In genomic region chr7:3075441-3075840, GRCh38 we compare ENCODE assay signal across 20 cellular contexts. TPM values are rescaled to one million over a fixed set of nuclear protein-coding genes. Genes with fewer than 3 reads are reported as not detected.
DNase-seq lines count a peak whose midpoint lies in the region; ATAC-seq lines count a peak whose summit lies in the region.
"Had no signal": no experiment of that assay in that cellular context is flagged by ENCODE, and none has a peak within 500 bp of the region (broad histone marks: within the 10 kb centered on the region; RNA-seq: fewer than 3 reads in every experiment).

No MANE protein-coding gene starts in this region.

- CTCF ChIA-PET in CD8-positive, alpha-beta memory T cell (lab: Charles Lee), result interaction anchor here (1.9 kb wide), 1 partner anchor 9 kb away, joined by 6 read pairs; no protein-coding TSS in a partner anchor
- CTCF ChIA-PET in CD4-positive, alpha-beta memory T cell (lab: Charles Lee; ENCODE audit: partially characterized antibody), result interaction anchor here (1.8 to 3.2 kb wide), 2 partner anchors 8 to 10 kb away, joined by 7 to 17 read pairs; no protein-coding TSS in a partner anchor

- H3K36me3 Mint-ChIP-seq in CD8-positive, alpha-beta memory T cell, result peaks cover 0 to 16% (median 3%) of the 10 kb centered on the region in 3 donors
- H3K36me3 Mint-ChIP-seq in CD4-positive, alpha-beta memory T cell, result peaks cover 0 to 4% of the 10 kb centered on the region in 2 donors
- H3K36me3 Mint-ChIP-seq: CD14-positive monocyte had no signal

- H3K4me3 ChIP-seq in CD8-positive, alpha-beta memory T cell (ENCODE audit: low read length), result no peak overlapping the region
- no peak overlapping the region for H3K4me3 ChIP-seq in CD4-positive, alpha-beta memory T cell (ENCODE audit: low read length in 2 of 2)
- H3K4me3 ChIP-seq: BLaER1, GM12878 had no signal

- H3K27me3 ChIP-seq in CD8-positive, alpha-beta memory T cell (ENCODE audit: insufficient read depth, low read length, poor library complexity, severe bottlenecking), result no peaks in the 10 kb centered on the region
- no peaks in the 10 kb centered on the region for H3K27me3 ChIP-seq in CD4-positive, alpha-beta memory T cell (ENCODE audit: insufficient read depth, low read length)
- H3K27me3 ChIP-seq: BLaER1 had no signal

- no peak overlapping the region for H3K27ac ChIP-seq in CD8-positive, alpha-beta memory T cell (ENCODE audit: low read depth, low read length)
- no peak overlapping the region for H3K27ac ChIP-seq in CD4-positive, alpha-beta memory T cell (ENCODE audit: low read depth, low read length)
- H3K27ac ChIP-seq: BLaER1 had no signal

- no peak overlapping the region for H3K27ac Mint-ChIP-seq in CD8-positive, alpha-beta memory T cell
- no peak overlapping the region for H3K27ac Mint-ChIP-seq in CD4-positive, alpha-beta memory T cell
- H3K27ac Mint-ChIP-seq: CD14-positive monocyte; CD8-positive, alpha-beta T cell; H9 had no signal

- intact Hi-C loops in CD4-positive, alpha-beta memory T cell (cut with micrococcal nuclease), result no loop called here

- H3K4me1 ChIP-seq in CD8-positive, alpha-beta memory T cell (ENCODE audit: insufficient read depth, low read length), result no peaks in the 10 kb centered on the region
- no peaks in the 10 kb centered on the region for H3K4me1 ChIP-seq in CD4-positive, alpha-beta memory T cell (ENCODE audit: insufficient read depth, low read length)

- DNase-seq in NOMO-1 (lab: John Stamatoyannopoulos, UW; ENCODE audit: unreplicated experiment in 2 of 2) (peak; percentile 8 to 62), NOMO-1 treated with dmso at 0.1 percent for 144 hours (lab: John Stamatoyannopoulos, UW; ENCODE audit: unreplicated experiment) (no peak), amniotic epithelial cell (ENCODE audit: low read depth) (peak; percentile 79), iris pigment epithelial cell (ENCODE audit: low read depth) (peak; percentile 37)
- no peak for DNase-seq in CD8-positive, alpha-beta memory T cell
- no peak for DNase-seq in CD4-positive, alpha-beta memory T cell
- DNase-seq: 8988T; CD8-positive, alpha-beta T cell; COR-L47; DMS 273 treated with DMSO at 0.1 percent for 48 hours; DMS53; DND-41; EL; H9 had no signal

- ATAC-seq in HG03139 (IDR thresholded peaks at IDR 0.05; ENCODE audit: unreplicated experiment), result no peak
- ATAC-seq: CD8-positive, alpha-beta T cell; GM12878 had no signal

- no peak overlapping the region for H3K4me3 Mint-ChIP-seq in CD8-positive, alpha-beta memory T cell
- no peak overlapping the region for H3K4me3 Mint-ChIP-seq in CD4-positive, alpha-beta memory T cell
- H3K4me3 Mint-ChIP-seq: CD14-positive monocyte; CD8-positive, alpha-beta T cell; H9 had no signal

- no peaks in the 10 kb centered on the region for H3K9me3 ChIP-seq in CD8-positive, alpha-beta memory T cell (ENCODE audit: low read length)
- no peaks in the 10 kb centered on the region for H3K9me3 ChIP-seq in CD4-positive, alpha-beta memory T cell (ENCODE audit: control insufficient read depth in 1 of 2, low read length in 2 of 2)

- POLR2A ChIA-PET in CD8-positive, alpha-beta memory T cell (lab: Charles Lee), result no interaction called here
- POLR2A ChIA-PET in CD4-positive, alpha-beta memory T cell (lab: Charles Lee; ENCODE audit: partially characterized antibody), result no interaction called here

- H3K27me3 Mint-ChIP-seq in CD8-positive, alpha-beta memory T cell, result peaks cover 0 to 3% of the 10 kb centered on the region in 2 donors
- H3K27me3 Mint-ChIP-seq in CD4-positive, alpha-beta memory T cell, result peaks cover 0 to 1% of the 10 kb centered on the region in 2 donors

- peaks cover 15 to 20% (median 17%) of the 10 kb centered on the region in 3 donors for H3K4me1 Mint-ChIP-seq in CD8-positive, alpha-beta memory T cell
- peaks cover 0 to 12% (median 9%) of the 10 kb centered on the region in 4 donors for H3K4me1 Mint-ChIP-seq in CD4-positive, alpha-beta memory T cell
- H3K4me1 Mint-ChIP-seq: CD14-positive monocyte had no signal

- H3K36me3 ChIP-seq in CD8-positive, alpha-beta memory T cell (ENCODE audit: insufficient read depth, low read length), result no peaks in the 10 kb centered on the region
- H3K36me3 ChIP-seq in CD4-positive, alpha-beta memory T cell (ENCODE audit: insufficient read depth, low read length), result no peaks in the 10 kb centered on the region
- H3K36me3 ChIP-seq: BLaER1 had no signal

- peaks cover 0 to 7% (median 5%) of the 10 kb centered on the region in 5 donors for H3K9me3 Mint-ChIP-seq in CD8-positive, alpha-beta memory T cell
- H3K9me3 Mint-ChIP-seq in CD4-positive, alpha-beta memory T cell, result peaks cover 0 to 26% (median 9%) of the 10 kb centered on the region in 8 donors

RNA-seq across cellular contexts. Expression of gene CARD11, which starts 31.8 kb away (rescaled TPM):
- total RNA-seq in CD8-positive, alpha-beta memory T cell, result 10 to 100 TPM; 68.4 to 72.1 TPM
- 40.9 TPM for polyA plus RNA-seq in CD8-positive, alpha-beta memory T cell
- total RNA-seq in CD4-positive, alpha-beta memory T cell, result 100 to 1,000 TPM; 131 to 136 TPM
- 10 to 100 TPM in 1 of 2 donors, 1 to 10 TPM in 1; 4.9 to 39.6 TPM for polyA plus RNA-seq in CD4-positive, alpha-beta memory T cell
- total RNA-seq: G401, HT-29 had no signal

Comparison
In these comparisons a context has a peak if more than half of its experiments do, and no peak if none do; other contexts are left out.
1. DNase-seq: peak in NOMO-1 (2 of 2), amniotic epithelial cell (single experiment) and iris pigment epithelial cell (single experiment); none in NOMO-1 treated with dmso at 0.1 percent for 144 hours (single experiment), CD8-positive, alpha-beta memory T cell (0 of 5) and CD4-positive, alpha-beta memory T cell (0 of 5).